In the genomic region with DNA sequence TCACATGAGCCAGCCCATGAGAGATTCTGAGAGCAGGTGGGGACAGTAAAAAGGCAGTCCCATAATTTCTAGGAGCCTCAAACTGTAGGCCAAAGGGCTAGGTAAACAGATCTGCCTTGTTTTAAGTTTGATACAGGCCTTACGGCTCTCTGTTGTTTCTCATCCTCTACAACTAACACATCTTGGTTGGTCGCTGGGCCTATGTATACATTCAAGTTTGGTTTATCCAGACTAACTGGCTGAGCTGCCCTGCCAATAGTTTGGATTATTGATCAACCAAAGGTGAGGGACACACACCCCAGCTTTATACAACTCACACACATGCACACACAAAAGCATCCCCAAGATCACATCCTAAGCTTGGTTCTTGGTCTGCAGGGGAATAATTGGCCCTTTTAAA, we compare ENCODE assay signal across 9 cellular contexts. TPM values are rescaled to one million over a fixed set of nuclear protein-coding genes. Genes with fewer than 3 reads are reported as not detected.
DNase-seq lines count a peak whose midpoint lies in the region; ATAC-seq and TF ChIP-seq lines count a peak whose summit lies in the region.
"Had no signal": no experiment of that assay in that cellular context is flagged by ENCODE, and none has a peak within 500 bp of the region (broad histone marks: within the 10 kb centered on the region; RNA-seq: fewer than 3 reads in every experiment).

No MANE protein-coding gene starts in this region.

- peaks cover 20% of the 10 kb centered on the region for H3F3A ChIP-seq in MM.1S (ENCODE audit: insufficient read depth, low read length)

- no peak for DNase-seq in MM.1S
- DNase-seq in dorsolateral prefrontal cortex, result no peak
- DNase-seq in neural crest cell (ENCODE audit: low read depth, low spot score), result no peak
- DNase-seq in Ammon's horn (ENCODE audit: low spot score), result no peak
- DNase-seq in NK-92 (lab: John Stamatoyannopoulos, UW; ENCODE audit: unreplicated experiment), result no peak
- DNase-seq: NCI-H2227 treated with DMSO at 0.1 percent for 48 hours had no signal

- no peak overlapping the region for H2AFZ ChIP-seq in MM.1S (ENCODE audit: low read length)

- intact Hi-C loops in dorsolateral prefrontal cortex (cut with DNase I), result loop anchor here in 1 of 2 donors (5.0 to 10.0 kb wide), 4 partner anchors 38 to 355 kb away; a partner anchor contains a TSS

- H3K4me3 ChIP-seq in BLaER1, result peak overlapping the region; percentile 98
- peak overlapping the region; percentile 95 for H3K4me3 ChIP-seq in MM.1S (ENCODE audit: low read length)
- peak overlapping the region in 53 of 59 donors; percentile 46 to 97 (median 86) for H3K4me3 ChIP-seq in dorsolateral prefrontal cortex

- no peak for TF ChIP-seq CTCF in MM.1S (IDR thresholded peaks at IDR 0.05; ENCODE audit: low read length)
- no peak for TF ChIP-seq CTCF in dorsolateral prefrontal cortex (IDR thresholded peaks at IDR 0.05 in 54 of 56, conservative IDR thresholded peaks at IDR 0.05 in 2 of 56; ENCODE audit: low read depth in 1 of 56, partially characterized antibody in 56 of 56)
- TF ChIP-seq CTCF in neural crest cell (conservative IDR thresholded peaks at IDR 0.05), result no peak

- H3K9me3 Mint-ChIP-seq in neural crest cell, result no peaks in the 10 kb centered on the region

- H3K4me1 ChIP-seq in BLaER1, result peaks cover 41% of the 10 kb centered on the region
- peaks cover 30% of the 10 kb centered on the region for H3K4me1 ChIP-seq in MM.1S (ENCODE audit: low read length)

- H4K20me1 ChIP-seq in BLaER1 (peaks cover 78% of the 10 kb centered on the region), MM.1S (ENCODE audit: insufficient read depth, low read length) (peaks cover 22% of the 10 kb centered on the region)

- ATAC-seq in HG02610 (IDR thresholded peaks at IDR 0.05; ENCODE audit: unreplicated experiment) (no peak), HG03460 (IDR thresholded peaks at IDR 0.05; ENCODE audit: unreplicated experiment) (no peak)

- H3K27me3 ChIP-seq in BLaER1, result no peaks in the 10 kb centered on the region
- H3K27me3 ChIP-seq in MM.1S (replicated peaks; ENCODE audit: insufficient read depth, low read length), result no peaks in the 10 kb centered on the region
- no peaks in the 10 kb centered on the region for H3K27me3 ChIP-seq in dorsolateral prefrontal cortex

- peaks cover 87% of the 10 kb centered on the region for H3K79me2 ChIP-seq in MM.1S (ENCODE audit: low read length)

- H3K9me2 ChIP-seq in MM.1S (replicated peaks; ENCODE audit: insufficient read depth, low read length), result no peaks in the 10 kb centered on the region

- H3K9ac ChIP-seq in BLaER1 (peak overlapping the region; percentile 97), MM.1S (ENCODE audit: low read length) (peak overlapping the region; percentile 94; the same call in 1 of the 2 replicates)

- H3K36me3 Mint-ChIP-seq in neural crest cell (ENCODE audit: low read depth), result no peaks in the 10 kb centered on the region

- no peak overlapping the region for H3K27ac Mint-ChIP-seq in neural crest cell (ENCODE audit: unreplicated experiment)

- H3K4me3 Mint-ChIP-seq in neural crest cell, result peak overlapping the region; percentile 38

- H3K36me3 ChIP-seq in BLaER1 (peaks cover 48% of the 10 kb centered on the region), MM.1S (replicated peaks; ENCODE audit: insufficient read depth, low read length) (no peaks in the 10 kb centered on the region; the same call in 1 of the 2 replicates)

- peak overlapping the region; percentile 97 for H3K27ac ChIP-seq in BLaER1
- peak overlapping the region; percentile 99; the same call in 1 of the 2 replicates for H3K27ac ChIP-seq in MM.1S (ENCODE audit: low read length)
- peak overlapping the region in 3 of 59 donors; percentile 14 to 18 (median 18) for H3K27ac ChIP-seq in dorsolateral prefrontal cortex

- H3K4me1 Mint-ChIP-seq in neural crest cell, result peaks cover 34% of the 10 kb centered on the region

- H3K4me2 ChIP-seq in BLaER1 (peak overlapping the region; percentile 92), MM.1S (ENCODE audit: low read depth, low read length) (peak overlapping the region; percentile 84)

- H3K27me3 Mint-ChIP-seq in neural crest cell (ENCODE audit: low read depth), result peaks cover 5% of the 10 kb centered on the region

- peaks cover 12% of the 10 kb centered on the region; the same call in 1 of the 2 replicates for H3K9me3 ChIP-seq in BLaER1
- H3K9me3 ChIP-seq in MM.1S (replicated peaks; ENCODE audit: insufficient read depth, low read length), result no peaks in the 10 kb centered on the region

RNA-seq across cellular contexts. Expression of a gene that starts 3.0 kb away (rescaled TPM):
- total RNA-seq in dorsolateral prefrontal cortex, result 10 to 100 TPM; 12.6 to 40.1 (median 22.1) TPM
- 18.2 and 18.5 TPM in 2 replicates for total RNA-seq in neural crest cell

RNA-seq across cellular contexts. Expression of a gene that starts 56.2 kb away (rescaled TPM):
- total RNA-seq in dorsolateral prefrontal cortex (1 to 10 TPM in 15 of 120 experiments, under 1 TPM in 66, not detected in 39; 0.23 to 2.5 (median 0.63) TPM), neural crest cell (0.40 and 0.57 TPM in 2 replicates)
